Comparison of ENCODE assay signal across 8 cellular contexts in the genomic region with DNA sequence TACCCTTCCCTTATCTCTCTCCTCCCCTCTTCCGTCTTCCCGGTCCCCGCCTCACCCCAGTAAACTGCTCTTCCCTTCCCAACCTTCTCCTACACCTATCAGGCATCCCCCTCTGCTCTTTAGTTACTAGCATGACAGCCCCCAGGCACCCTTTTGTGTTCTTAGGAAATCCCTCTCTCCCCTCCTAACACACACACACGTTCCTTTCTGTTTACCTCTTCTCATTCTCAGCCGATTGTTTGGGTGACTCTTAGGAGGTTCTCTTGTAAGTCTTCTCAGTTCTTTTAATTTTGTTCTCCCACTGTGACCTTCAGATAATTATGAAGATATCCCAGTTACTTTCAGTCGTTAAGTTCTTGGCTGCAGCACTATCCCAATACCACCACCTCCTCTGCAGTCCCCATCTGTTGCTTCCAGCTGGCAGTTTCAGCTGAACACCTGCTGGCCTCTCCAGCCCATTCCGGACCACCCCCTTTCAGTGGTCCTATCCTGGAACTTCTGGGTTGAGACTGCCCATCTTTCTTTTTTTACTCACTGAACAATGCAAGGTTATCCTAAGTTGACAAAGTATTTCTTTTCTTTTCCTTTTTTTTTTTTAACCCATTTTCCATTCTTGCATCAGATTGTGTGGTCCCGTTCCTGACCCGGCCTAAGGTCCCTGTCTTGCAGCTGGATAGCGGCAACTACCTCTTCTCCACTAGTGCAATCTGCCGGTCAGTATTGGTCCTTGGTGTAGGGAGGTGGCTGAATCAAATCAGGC. TPM values are rescaled to one million over a fixed set of nuclear protein-coding genes. Genes with fewer than 3 reads are reported as not detected.
A peak's percentile ranks its signal among the peaks of the same experiment; 100 is the strongest.
DNase-seq lines count a peak whose midpoint lies in the region; ATAC-seq, FAIRE-seq and TF ChIP-seq lines count a peak whose summit lies in the region.

No MANE protein-coding gene starts in this region.

- H3K4me1 ChIP-seq in ES-I3 (ENCODE audit: insufficient read depth, low read length) = peaks cover 1% of the 10 kb centered on the region; the same call in 1 of the 2 replicates
- H3K4me1 ChIP-seq in H1 (replicated peaks in 1 of 4; ENCODE audit: control insufficient read depth in 3 of 4, insufficient read depth in 4 of 4, low read length in 3 of 4) = peaks cover 0 to 7% (median 2%) of the 10 kb centered on the region in 4 experiments; a peak in 5 of 7 replicates

- H3K23me2 ChIP-seq in H1 (ENCODE audit: low read depth, low read length) = peaks cover 7% of the 10 kb centered on the region; the same call in 1 of the 2 replicates

- peak overlapping the region; percentile 91; the same call in 1 of the 2 replicates for H2BK12ac ChIP-seq in H1 (ENCODE audit: low read depth, low read length)

- H2BK15ac ChIP-seq in H1 (ENCODE audit: low read length) = no peak overlapping the region

- peak overlapping the region; percentile 95 for H3K18ac ChIP-seq in H1 (ENCODE audit: extremely low read depth, low read length)

- H3K4ac ChIP-seq in H1 (replicated peaks; ENCODE audit: insufficient read length, low read depth, low read length) = peak overlapping the region; percentile 87

- peak overlapping the region; percentile 75 for H2AK5ac ChIP-seq in H1 (ENCODE audit: low read depth, low read length)

- peaks cover 4% of the 10 kb centered on the region for H3K27me3 Mint-ChIP-seq in neural crest cell (ENCODE audit: low read depth)

- no peak for TF ChIP-seq RAD21 in H1 (IDR thresholded peaks at IDR 0.05 in 1 of 2, conservative IDR thresholded peaks at IDR 0.05 in 1 of 2; ENCODE audit: low read depth in 2 of 2, low read length in 2 of 2)

- peak overlapping the region; percentile 98; the same call in 1 of the 2 replicates for H4K8ac ChIP-seq in H1 (ENCODE audit: extremely low read depth, insufficient read depth, low read length)

- H3K27ac ChIP-seq in H1 (ENCODE audit: low read depth, low read length) = peak overlapping the region; percentile 93

- H3K27ac Mint-ChIP-seq in neural crest cell (ENCODE audit: unreplicated experiment) = peak overlapping the region; percentile 96

- TF ChIP-seq CTCF in H1 (IDR thresholded peaks at IDR 0.05; ENCODE audit: control extremely low read depth in 1 of 3, insufficient read depth in 1 of 3, low read depth in 1 of 3, low read length in 3 of 3) = no peak
- TF ChIP-seq CTCF in neural crest cell (conservative IDR thresholded peaks at IDR 0.05) = no peak

- no peak overlapping the region for H2BK120ac ChIP-seq in H1 (replicated peaks; ENCODE audit: low read depth, low read length)

- peaks cover 0 to 3% of the 10 kb centered on the region in 2 experiments for H4K20me1 ChIP-seq in H1 (replicated peaks in 1 of 2; ENCODE audit: control insufficient read depth in 1 of 2, insufficient read depth in 2 of 2, low read length in 2 of 2)

- CTCF ChIA-PET in H1 (lab: Charles Lee; ENCODE audit: partially characterized antibody) = interaction anchor here (0.6 to 25.1 kb wide), 4 partner anchors 9 to 95 kb away, joined by 4 to 441 read pairs (median 20); a partner anchor contains a TSS

- no peak overlapping the region for H2AFZ ChIP-seq in H1 (ENCODE audit: low read length)

- 34 to 93% methylated on average over 2 to 11 of the region's 11 CpGs for WGBS in H1 (ENCODE audit: extremely low coverage in 1 of 2, insufficient coverage in 1 of 2, insufficient read length in 1 of 2, insufficient replicate concordance in 2 of 2, low coverage in 1 of 2, low lambda C conversion rate in 2 of 2, missing lambda C conversion rate in 1 of 2), 2 experiments

- no peak overlapping the region for H3K14ac ChIP-seq in H1 (ENCODE audit: insufficient read length)

- H3K9me3 ChIP-seq in ES-I3 (ENCODE audit: control insufficient read depth, insufficient read depth, low read length) = peaks cover 2% of the 10 kb centered on the region; the same call in 1 of the 2 replicates
- no peaks in the 10 kb centered on the region; a peak in 1 of 4 replicates for H3K9me3 ChIP-seq in H1 (ENCODE audit: insufficient read depth in 2 of 2, low read depth in 1 of 2, low read length in 1 of 2)

- TF ChIP-seq EP300 in H1 (IDR thresholded peaks at IDR 0.05; ENCODE audit: borderline replicate concordance in 1 of 2, low read depth in 2 of 2, low read length in 2 of 2) = no peak

- H3K9me3 Mint-ChIP-seq in neural crest cell = no peaks in the 10 kb centered on the region

- H3K4me2 ChIP-seq in H1 (ENCODE audit: insufficient read depth in 1 of 2, low read depth in 2 of 2, low read length in 2 of 2) = peak overlapping the region; percentile 66 to 74

- no peak overlapping the region for H2BK20ac ChIP-seq in H1 (ENCODE audit: low read length)

- POLR2A ChIA-PET in H1 (lab: Charles Lee; ENCODE audit: partially characterized antibody) = interaction anchor here (0.5 to 1.5 kb wide), 7 partner anchors 38 to 359 kb away, joined by 3 to 5 read pairs (median 3); no protein-coding TSS in a partner anchor

- H3K36me3 Mint-ChIP-seq in neural crest cell (ENCODE audit: low read depth) = peaks cover 14% of the 10 kb centered on the region

- H3K4me3 Mint-ChIP-seq in neural crest cell = peak overlapping the region; percentile 97

- peaks cover 8% of the 10 kb centered on the region; the same call in 1 of the 2 replicates for H3K79me1 ChIP-seq in H1 (ENCODE audit: low read depth, low read length)

- peak overlapping the region; percentile 98 for H2BK5ac ChIP-seq in H1 (ENCODE audit: low read depth, low read length)

- H3K9ac ChIP-seq in ES-I3 (ENCODE audit: low read depth, low read length) (peak overlapping the region; percentile 100), H1 (replicated peaks in 1 of 4; ENCODE audit: extremely low read depth in 1 of 4, low read depth in 3 of 4, low read length in 3 of 4) (peak overlapping the region; percentile 75 to 96 (median 88))

- H3K23ac ChIP-seq in H1 (ENCODE audit: insufficient read length) = no peak overlapping the region

- H4K5ac ChIP-seq in H1 (ENCODE audit: insufficient read length, low read depth, low read length) = peak overlapping the region; percentile 83

- peak overlapping the region; percentile 44 for H4K91ac ChIP-seq in H1 (replicated peaks; ENCODE audit: insufficient read length, low read length)

- H3K4me1 Mint-ChIP-seq in neural crest cell = peaks cover 25% of the 10 kb centered on the region

- FAIRE-seq in H1 (lab: Jason Lieb, UNC) (no peak), H54 (lab: Jason Lieb, UNC) (no peak)

- H3K36me3 ChIP-seq in ES-I3 (ENCODE audit: insufficient read depth, low read length) = peaks cover 29% of the 10 kb centered on the region
- H3K36me3 ChIP-seq in H1 (ENCODE audit: control insufficient read depth in 2 of 4, insufficient read depth in 4 of 4, low read length in 3 of 4) = peaks cover 22 to 42% (median 38%) of the 10 kb centered on the region in 4 experiments

- peaks cover 14 to 28% of the 10 kb centered on the region in 2 experiments for H3K79me2 ChIP-seq in H1 (ENCODE audit: control insufficient read depth in 1 of 2, insufficient read depth in 2 of 2, low read length in 2 of 2)

- H3K56ac ChIP-seq in H1 (replicated peaks; ENCODE audit: insufficient read length, low read depth, low read length) = peak overlapping the region; percentile 85

- no peak; a peak in 1 of 3 replicates for TF ChIP-seq POLR2A in H1 (IDR thresholded peaks at IDR 0.05; ENCODE audit: control extremely low read depth in 1 of 2, low read depth in 2 of 2, low read length in 2 of 2)
- TF ChIP-seq POLR2A in H54 (IDR thresholded peaks at IDR 0.05; ENCODE audit: low read depth, low read length) = no peak

- no peaks in the 10 kb centered on the region for H3K27me3 ChIP-seq in H1 (replicated peaks in 1 of 4; ENCODE audit: control insufficient read depth in 3 of 4, extremely low read depth in 1 of 4, insufficient read depth in 3 of 4, low read length in 3 of 4)

- H3K4me3 ChIP-seq in H1 (ENCODE audit: extremely low read depth in 1 of 4, insufficient read depth in 2 of 4, low read depth in 3 of 4, low read length in 4 of 4) = peak overlapping the region; percentile 77 to 99 (median 94)

- ATAC-seq in HG03039 (IDR thresholded peaks at IDR 0.05; ENCODE audit: unreplicated experiment) = no peak

- DNase-seq in NCI-H524 treated with DMSO at 0.1 percent for 48 hours (lab: John Stamatoyannopoulos, UW) (peak; percentile 42), H1 (ENCODE audit: low read depth in 1 of 2, low spot score in 2 of 2) (no peak), neural crest cell (ENCODE audit: low read depth, low spot score) (no peak), NOMO-1 (lab: John Stamatoyannopoulos, UW; ENCODE audit: unreplicated experiment in 2 of 2) (no peak), H54 (ENCODE audit: insufficient read length, low spot score) (no peak), kidney glomerular epithelial cell (lab: John Stamatoyannopoulos, UW) (no peak)

RNA-seq across cellular contexts. Expression of a gene that starts 0.7 kb away (rescaled TPM):
- total RNA-seq in H1 (2021; fragmentation: NEBNext Ultra II Directional; extraction: Animal tissue kit (Norgen Biotek cat#: 25700)) = 398 and 407 TPM in 2 replicates
- polyA plus RNA-seq in H1 (2011; rRNA removed) = 194 and 255 TPM in 2 replicates
- 252 TPM for polyA plus RNA-seq in H1 (2011; cell fraction: cytosol; rRNA removed)
- polyA plus RNA-seq in H1 (2011; cell fraction: nucleus; rRNA removed) = 777 TPM
- polyA plus RNA-seq in H1 (2012, experiment 1 of 2) = 284 to 339 TPM (median 323 TPM) in 4 replicates
- 230 TPM for polyA plus RNA-seq in H1 (2012, experiment 2 of 2)
- polyA plus RNA-seq in H1 (2013, experiment 1 of 2) = 724 TPM
- polyA plus RNA-seq in H1 (2013, experiment 2 of 2) = 726 TPM
- polyA minus RNA-seq in H1 (2011; rRNA and poly(A)+ RNA removed) = 393 and 430 TPM in 2 replicates
- polyA minus RNA-seq in H1 (2011; cell fraction: cytosol; rRNA and poly(A)+ RNA removed) = 168 TPM
- 352 TPM for polyA minus RNA-seq in H1 (2011; cell fraction: nucleus; rRNA and poly(A)+ RNA removed)
- 257 and 267 TPM in 2 replicates for total RNA-seq in neural crest cell

RNA-seq across cellular contexts. Expression of a gene that starts 8.9 kb away (rescaled TPM):
- 2.3 and 3.2 TPM in 2 replicates for total RNA-seq in H1 (2021; fragmentation: NEBNext Ultra II Directional; extraction: Animal tissue kit (Norgen Biotek cat#: 25700))
- 6.0 and 7.0 TPM in 2 replicates for polyA plus RNA-seq in H1 (2011; rRNA removed)
- polyA plus RNA-seq in H1 (2011; cell fraction: cytosol; rRNA removed) = 5.3 TPM
- 13.6 TPM for polyA plus RNA-seq in H1 (2011; cell fraction: nucleus; rRNA removed)
- 3.4 to 4.9 TPM (median 4.3 TPM) in 4 replicates for polyA plus RNA-seq in H1 (2012, experiment 1 of 2)
- polyA plus RNA-seq in H1 (2012, experiment 2 of 2) = 4.3 TPM
- polyA plus RNA-seq in H1 (2013, experiment 1 of 2) = 3.3 TPM
- 3.0 TPM for polyA plus RNA-seq in H1 (2013, experiment 2 of 2)
- 2.5 and 4.9 TPM in 2 replicates for polyA minus RNA-seq in H1 (2011; rRNA and poly(A)+ RNA removed)
- 1.8 TPM for polyA minus RNA-seq in H1 (2011; cell fraction: cytosol; rRNA and poly(A)+ RNA removed)
- polyA minus RNA-seq in H1 (2011; cell fraction: nucleus; rRNA and poly(A)+ RNA removed) = 2.7 TPM
- 0.56 and 1.0 TPM in 2 replicates for total RNA-seq in neural crest cell

RNA-seq across cellular contexts. Expression of a gene that starts 29.0 kb away (rescaled TPM):
- total RNA-seq in H1 (2021; fragmentation: NEBNext Ultra II Directional; extraction: Animal tissue kit (Norgen Biotek cat#: 25700)) = 20.6 and 23.5 TPM in 2 replicates
- polyA plus RNA-seq in H1 (2011; rRNA removed) = 25.3 and 31.0 TPM in 2 replicates
- polyA plus RNA-seq in H1 (2011; cell fraction: cytosol; rRNA removed) = 24.6 TPM
- polyA plus RNA-seq in H1 (2011; cell fraction: nucleus; rRNA removed) = 86.7 TPM
- polyA plus RNA-seq in H1 (2012, experiment 1 of 2) = 19.9 to 24.3 TPM (median 22.0 TPM) in 4 replicates
- 14.8 TPM for polyA plus RNA-seq in H1 (2012, experiment 2 of 2)
- polyA plus RNA-seq in H1 (2013, experiment 1 of 2) = 17.8 TPM
- 16.1 TPM for polyA plus RNA-seq in H1 (2013, experiment 2 of 2)
- 25.1 and 28.1 TPM in 2 replicates for polyA minus RNA-seq in H1 (2011; rRNA and poly(A)+ RNA removed)
- 16.2 TPM for polyA minus RNA-seq in H1 (2011; cell fraction: cytosol; rRNA and poly(A)+ RNA removed)
- polyA minus RNA-seq in H1 (2011; cell fraction: nucleus; rRNA and poly(A)+ RNA removed) = 30.0 TPM
- total RNA-seq in neural crest cell = 0.58 and 1.3 TPM in 2 replicates

RNA-seq across cellular contexts. Expression of a gene that starts 31.7 kb away (rescaled TPM):
- 4.9 TPM in 2 replicates for total RNA-seq in H1 (2021; fragmentation: NEBNext Ultra II Directional; extraction: Animal tissue kit (Norgen Biotek cat#: 25700))
- 4.7 and 5.7 TPM in 2 replicates for polyA plus RNA-seq in H1 (2011; rRNA removed)
- 8.3 TPM for polyA plus RNA-seq in H1 (2011; cell fraction: cytosol; rRNA removed)
- 7.3 TPM for polyA plus RNA-seq in H1 (2011; cell fraction: nucleus; rRNA removed)
- 7.7 to 11.2 TPM (median 8.3 TPM) in 4 replicates for polyA plus RNA-seq in H1 (2012, experiment 1 of 2)
- polyA plus RNA-seq in H1 (2012, experiment 2 of 2) = 3.0 TPM
- polyA plus RNA-seq in H1 (2013, experiment 1 of 2) = 5.7 TPM
- polyA plus RNA-seq in H1 (2013, experiment 2 of 2) = 5.5 TPM
- polyA minus RNA-seq in H1 (2011; rRNA and poly(A)+ RNA removed) = 6.0 and 7.0 TPM in 2 replicates
- 4.0 TPM for polyA minus RNA-seq in H1 (2011; cell fraction: cytosol; rRNA and poly(A)+ RNA removed)
- polyA minus RNA-seq in H1 (2011; cell fraction: nucleus; rRNA and poly(A)+ RNA removed) = 14.7 TPM
- 14.1 and 15.0 TPM in 2 replicates for total RNA-seq in neural crest cell

RNA-seq across cellular contexts. Expression of a gene that starts 33.5 kb away (rescaled TPM):
- 7.0 and 10.2 TPM in 2 replicates for total RNA-seq in H1 (2021; fragmentation: NEBNext Ultra II Directional; extraction: Animal tissue kit (Norgen Biotek cat#: 25700))
- 18.8 and 31.9 TPM in 2 replicates for polyA plus RNA-seq in H1 (2011; rRNA removed)
- polyA plus RNA-seq in H1 (2011; cell fraction: cytosol; rRNA removed) = 30.8 TPM
- polyA plus RNA-seq in H1 (2011; cell fraction: nucleus; rRNA removed) = 31.1 TPM
- 10.8 to 13.7 TPM (median 12.5 TPM) in 4 replicates for polyA plus RNA-seq in H1 (2012, experiment 1 of 2)
- 11.1 TPM for polyA plus RNA-seq in H1 (2012, experiment 2 of 2)
- 9.0 TPM for polyA plus RNA-seq in H1 (2013, experiment 1 of 2)
- 10.3 TPM for polyA plus RNA-seq in H1 (2013, experiment 2 of 2)
- 16.4 and 33.1 TPM in 2 replicates for polyA minus RNA-seq in H1 (2011; rRNA and poly(A)+ RNA removed)
- polyA minus RNA-seq in H1 (2011; cell fraction: cytosol; rRNA and poly(A)+ RNA removed) = 17.2 TPM
- polyA minus RNA-seq in H1 (2011; cell fraction: nucleus; rRNA and poly(A)+ RNA removed) = 12.8 TPM
- 0.36 and 0.61 TPM in 2 replicates for total RNA-seq in neural crest cell
